ENCODE assay signal across 23 cellular contexts in genomic region chr10:10758306-10758705, GRCh38.
"Had no signal": no experiment of that assay in that cellular context is flagged by ENCODE, and none has a peak within 500 bp of the region (broad histone marks: within the 10 kb centered on the region; RNA-seq: fewer than 3 reads in every experiment).

No MANE protein-coding gene starts in this region.

- ATAC-seq: activated CD8-positive, alpha-beta memory T cell treated with anti-CD3 and anti-CD28 coated beads, Interleukin-2, amount 10 ng/mL, durations not matched to agents 7 days and 5 days; activated T-helper 17 cell treated with anti-CD3 and anti-CD28 coated beads, Interleukin-2, amount 50 U/mL, for 72 hours; effector memory CD8-positive, alpha-beta T cell; mucosa of descending colon; naive thymus-derived CD8-positive, alpha-beta T cell had no signal

- H3K27ac ChIP-seq: neutrophil, parathyroid adenoma, sigmoid colon, thyroid gland had no signal

- H3K9ac ChIP-seq: parathyroid adenoma had no signal

- H3K27ac Mint-ChIP-seq: activated CD4-positive, alpha-beta memory T cell treated with anti-CD3 and anti-CD28 coated beads, Interleukin-2, amount 10 ng/mL, durations not matched to agents 7 days and 5 days; activated CD8-positive, alpha-beta memory T cell treated with anti-CD3 and anti-CD28 coated beads, Interleukin-2, amount 10 ng/mL, durations not matched to agents 7 days and 5 days; activated naive CD8-positive, alpha-beta T cell treated with anti-CD3 and anti-CD28 coated beads for 36 hours; activated T-helper 17 cell treated with anti-CD3 and anti-CD28 coated beads, Interleukin-2, amount 50 U/mL, for 72 hours; effector memory CD8-positive, alpha-beta T cell; naive thymus-derived CD8-positive, alpha-beta T cell had no signal

- H3K4me1 Mint-ChIP-seq: activated CD4-positive, alpha-beta memory T cell treated with anti-CD3 and anti-CD28 coated beads, Interleukin-2, amount 10 ng/mL, durations not matched to agents 7 days and 5 days; activated CD8-positive, alpha-beta memory T cell treated with anti-CD3 and anti-CD28 coated beads, Interleukin-2, amount 10 ng/mL, durations not matched to agents 7 days and 5 days; activated naive CD8-positive, alpha-beta T cell treated with anti-CD3 and anti-CD28 coated beads for 36 hours; activated T-helper 17 cell treated with anti-CD3 and anti-CD28 coated beads, Interleukin-2, amount 50 U/mL, for 72 hours; naive thymus-derived CD8-positive, alpha-beta T cell had no signal

- H3K4me1 ChIP-seq: parathyroid adenoma, sigmoid colon, thyroid gland had no signal

- H3K36me3 ChIP-seq: neutrophil, sigmoid colon, thyroid gland had no signal

- H3K4me3 ChIP-seq: mucosa of descending colon, sigmoid colon, thyroid gland had no signal

- DNase-seq: activated CD4-positive, alpha-beta memory T cell treated with anti-CD3 and anti-CD28 coated beads, Interleukin-2, amount 10 ng/mL, durations not matched to agents 7 days and 5 days; activated CD4-positive, alpha-beta T cell treated with anti-CD3 and anti-CD28 coated beads for 48 hours; activated CD4-positive, CD25-positive, alpha-beta regulatory T cell; activated CD8-positive, alpha-beta memory T cell treated with anti-CD3 and anti-CD28 coated beads, Interleukin-2, amount 10 ng/mL, durations not matched to agents 7 days and 5 days; activated naive CD4-positive, alpha-beta T cell; activated naive CD8-positive, alpha-beta T cell treated with anti-CD3 and anti-CD28 coated beads for 36 hours; activated T-cell treated with anti-CD3 and anti-CD28 coated beads, Interleukin-2, amount 50 U/mL, for 1 hour; amniotic stem cell; caudate nucleus; effector memory CD8-positive, alpha-beta T cell; kidney glomerular epithelial cell; mesenchymal stem cell; mucosa of descending colon; naive thymus-derived CD8-positive, alpha-beta T cell; sigmoid colon; stimulated activated CD4-positive, alpha-beta T cell treated with anti-CD3 and anti-CD28 coated beads, Interleukin-1b, Interleukin-23, amount 100 ng/mL, for 48 hours; stimulated activated CD8-positive, alpha-beta memory T cell treated with anti-CD3 and anti-CD28 coated beads, Interleukin-4, amount 100 ng/mL, for 48 hours; stimulated activated naive CD4-positive, alpha-beta T cell; T1000; thyroid gland had no signal

- H3K9me3 Mint-ChIP-seq: activated CD4-positive, alpha-beta memory T cell treated with anti-CD3 and anti-CD28 coated beads, Interleukin-2, amount 10 ng/mL, durations not matched to agents 7 days and 5 days; activated naive CD8-positive, alpha-beta T cell treated with anti-CD3 and anti-CD28 coated beads for 36 hours; activated T-helper 17 cell treated with anti-CD3 and anti-CD28 coated beads, Interleukin-2, amount 50 U/mL, for 72 hours; effector memory CD8-positive, alpha-beta T cell had no signal

- H3K27me3 ChIP-seq: sigmoid colon, thyroid gland had no signal

- H3K27me3 Mint-ChIP-seq: activated CD4-positive, alpha-beta memory T cell treated with anti-CD3 and anti-CD28 coated beads, Interleukin-2, amount 10 ng/mL, durations not matched to agents 7 days and 5 days; activated CD8-positive, alpha-beta memory T cell treated with anti-CD3 and anti-CD28 coated beads, Interleukin-2, amount 10 ng/mL, durations not matched to agents 7 days and 5 days; activated naive CD8-positive, alpha-beta T cell treated with anti-CD3 and anti-CD28 coated beads for 36 hours had no signal

- H3K9me3 ChIP-seq: mucosa of descending colon, neutrophil, sigmoid colon, thyroid gland had no signal

- H3K4me3 Mint-ChIP-seq: activated CD4-positive, alpha-beta memory T cell treated with anti-CD3 and anti-CD28 coated beads, Interleukin-2, amount 10 ng/mL, durations not matched to agents 7 days and 5 days; activated CD8-positive, alpha-beta memory T cell treated with anti-CD3 and anti-CD28 coated beads, Interleukin-2, amount 10 ng/mL, durations not matched to agents 7 days and 5 days; activated naive CD8-positive, alpha-beta T cell treated with anti-CD3 and anti-CD28 coated beads for 36 hours; activated T-helper 17 cell treated with anti-CD3 and anti-CD28 coated beads, Interleukin-2, amount 50 U/mL, for 72 hours; effector memory CD8-positive, alpha-beta T cell; naive thymus-derived CD8-positive, alpha-beta T cell had no signal

- H3K36me3 Mint-ChIP-seq: activated CD8-positive, alpha-beta memory T cell treated with anti-CD3 and anti-CD28 coated beads, Interleukin-2, amount 10 ng/mL, durations not matched to agents 7 days and 5 days; activated naive CD8-positive, alpha-beta T cell treated with anti-CD3 and anti-CD28 coated beads for 36 hours; naive thymus-derived CD8-positive, alpha-beta T cell had no signal
